Comparison of ENCODE assay signal across 8 cellular contexts in genomic region chr9:93577045-93577939, GRCh38. TPM values are rescaled to one million over a fixed set of nuclear protein-coding genes. Genes with fewer than 3 reads are reported as not detected.
DNase-seq lines count a peak whose midpoint lies in the region; ATAC-seq and TF ChIP-seq lines count a peak whose summit lies in the region.

No MANE protein-coding gene starts in this region.

- H3K27me3 ChIP-seq in HUES6 (ENCODE audit: control insufficient read depth, insufficient read depth, low read length): peaks cover 4% of the 10 kb centered on the region
- H3K27me3 ChIP-seq in heart left ventricle: no peaks in the 10 kb centered on the region
- H3K27me3 ChIP-seq in rectal smooth muscle tissue (ENCODE audit: control insufficient read depth, insufficient read depth, low read length): no peaks in the 10 kb centered on the region

- H3K27me3 Mint-ChIP-seq in activated naive CD4-positive, alpha-beta T cell treated with anti-CD3 and anti-CD28 coated beads, Interleukin-2, amount 50 U/mL, for 24 hours: no peaks in the 10 kb centered on the region

- peak; percentile 20 for DNase-seq in activated T-cell treated with anti-CD3 and anti-CD28 coated beads for 48 hours (ENCODE audit: low read depth)
- DNase-seq in activated T-cell treated with anti-CD3 and anti-CD28 coated beads for 4 hours: no peak
- DNase-seq in heart left ventricle: peak in 3 of 5 donors; percentile 54 to 65 (median 58)
- no peak for DNase-seq in DMS79 (lab: John Stamatoyannopoulos, UW)
- no peak for DNase-seq in amniotic stem cell (lab: John Stamatoyannopoulos, UW)

- no peaks in the 10 kb centered on the region for H3K9me3 Mint-ChIP-seq in activated naive CD4-positive, alpha-beta T cell treated with anti-CD3 and anti-CD28 coated beads, Interleukin-2, amount 50 U/mL, for 24 hours

- H3K9me3 ChIP-seq in HUES6 (ENCODE audit: control insufficient read depth, insufficient read depth, low read depth, low read length) (no peaks in the 10 kb centered on the region), heart left ventricle (no peaks in the 10 kb centered on the region)

- peak overlapping the region; percentile 87 for H3K4me3 Mint-ChIP-seq in activated naive CD4-positive, alpha-beta T cell treated with anti-CD3 and anti-CD28 coated beads, Interleukin-2, amount 50 U/mL, for 24 hours

- H3K36me3 ChIP-seq in HUES6 (ENCODE audit: control insufficient read depth, insufficient read depth, low read length) (no peaks in the 10 kb centered on the region), heart left ventricle (no peaks in the 10 kb centered on the region), rectal smooth muscle tissue (ENCODE audit: control insufficient read depth, insufficient read depth, low read length) (no peaks in the 10 kb centered on the region)

- 1% methylated on average over 8 to 76 of the region's 76 CpGs for WGBS in heart left ventricle, 4 donors

- peak in 3 of 4 donors; percentile 4 to 14 (median 6) for ATAC-seq in heart left ventricle

- peaks cover 54% of the 10 kb centered on the region for H3K4me1 Mint-ChIP-seq in activated naive CD4-positive, alpha-beta T cell treated with anti-CD3 and anti-CD28 coated beads, Interleukin-2, amount 50 U/mL, for 24 hours

- H3K27ac Mint-ChIP-seq in activated naive CD4-positive, alpha-beta T cell treated with anti-CD3 and anti-CD28 coated beads, Interleukin-2, amount 50 U/mL, for 24 hours: peak overlapping the region; percentile 62

- TF ChIP-seq POLR2A in heart left ventricle (IDR thresholded peaks at IDR 0.05): no peak

- H3K9ac ChIP-seq in HUES6 (ENCODE audit: low read length) (peak overlapping the region; percentile 66), rectal smooth muscle tissue (ENCODE audit: low read length) (peak overlapping the region; percentile 52)

- TF ChIP-seq CTCF in heart left ventricle (IDR thresholded peaks at IDR 0.05): no peak

- H3K27ac ChIP-seq in HUES6 (ENCODE audit: low read depth, low read length): no peak overlapping the region
- peak overlapping the region; percentile 85 to 97 (median 90) for H3K27ac ChIP-seq in heart left ventricle
- H3K27ac ChIP-seq in rectal smooth muscle tissue (ENCODE audit: low read depth, low read length): peak overlapping the region; percentile 74

- intact Hi-C loops in heart left ventricle (cut with DNase I): loop anchor here in 1 of 10 donors (10.0 kb wide), 1 partner anchor 132 kb away; no protein-coding TSS in a partner anchor

- peak overlapping the region; percentile 65 for H3K4me3 ChIP-seq in HUES6 (ENCODE audit: low read depth, low read length)
- H3K4me3 ChIP-seq in heart left ventricle: peak overlapping the region; percentile 65 to 96 (median 85)
- peak overlapping the region; percentile 76 for H3K4me3 ChIP-seq in rectal smooth muscle tissue (ENCODE audit: low read length)

- no peaks in the 10 kb centered on the region for H3K36me3 Mint-ChIP-seq in activated naive CD4-positive, alpha-beta T cell treated with anti-CD3 and anti-CD28 coated beads, Interleukin-2, amount 50 U/mL, for 24 hours

- peaks cover 28% of the 10 kb centered on the region for H3K4me1 ChIP-seq in HUES6 (ENCODE audit: control insufficient read depth, insufficient read depth, low read length)
- H3K4me1 ChIP-seq in heart left ventricle: peaks cover 0 to 72% (median 58%) of the 10 kb centered on the region in 12 donors
- H3K4me1 ChIP-seq in rectal smooth muscle tissue (ENCODE audit: control insufficient read depth, insufficient read depth, low read length): peaks cover 20% of the 10 kb centered on the region

RNA-seq across cellular contexts. Expression of gene PHF2, which starts 0.9 kb away (rescaled TPM):
- 10 to 100 TPM; 19.5 to 37.2 (median 22.4) TPM for total RNA-seq in heart left ventricle
- polyA plus RNA-seq in heart left ventricle: 10 to 100 TPM; 18.8 to 20.4 TPM

Comparison
In these comparisons a context has a peak if more than half of its experiments do, and no peak if none do; other contexts are left out.
1. DNase-seq: peak in activated T-cell treated with anti-CD3 and anti-CD28 coated beads for 48 hours (single experiment) and heart left ventricle (3 of 5); none in activated T-cell treated with anti-CD3 and anti-CD28 coated beads for 4 hours (single experiment), DMS79 (single experiment) and amniotic stem cell (single experiment).
2. Peak in every context shown above with its lines, with median percentiles within 50 percentile points of each other: H3K4me3 ChIP-seq.